In genomic region chr2:170928824-170929685, GRCh38 we compare ENCODE assay signal across 7 cellular contexts. TPM values are rescaled to one million over a fixed set of nuclear protein-coding genes. Genes with fewer than 3 reads are reported as not detected.
DNase-seq lines count a peak whose midpoint lies in the region; ATAC-seq and TF ChIP-seq lines count a peak whose summit lies in the region.

Gene GORASP2, plus strand, starts transcription at chr2:170929253. Its CDS starts 88 bp downstream, at chr2:170929341.

- H3K4me3 ChIP-seq in astrocyte of the cerebellum (ENCODE audit: low read depth, low read length) = peak within 1 kb of the TSS; percentile 88

- ATAC-seq in GM18508 (IDR thresholded peaks at IDR 0.05; ENCODE audit: insufficient read depth, unreplicated experiment) (peak; percentile 75), HG03025 (IDR thresholded peaks at IDR 0.05; ENCODE audit: low FRiP score, unreplicated experiment) (peak; percentile 93)

- in situ Hi-C loops in astrocyte of the cerebellum (cut with HindIII; ENCODE audit: low sequenced_read_pairs) = no loop called here

- DNase-seq in NCI-H2029 treated with DMSO at 0.1 percent for 48 hours (lab: John Stamatoyannopoulos, UW) = peak; percentile 97
- peak; percentile 94 for DNase-seq in T-helper 9 cell
- DNase-seq in astrocyte of the cerebellum (ENCODE audit: low read depth) = peak; percentile 99
- DNase-seq in hepatic stellate cell (ENCODE audit: low spot score) = peak; percentile 98
- DNase-seq in renal cortical epithelial cell (ENCODE audit: low read depth) = peak; percentile 98

- peak; percentile 93 for TF ChIP-seq CTCF in astrocyte of the cerebellum (IDR thresholded peaks at IDR 0.05; ENCODE audit: low read depth, low read length, missing control alignments)

RNA-seq across cellular contexts. Expression of gene GORASP2, which starts in this region (rescaled TPM):
- total RNA-seq in renal cortical epithelial cell = 30.9 and 39.1 TPM in 2 replicates

Comparison
In these comparisons a context has a peak if more than half of its experiments do, and no peak if none do; other contexts are left out.
1. Peak in every context shown above with its lines: DNase-seq, ATAC-seq and H3K4me3 ChIP-seq.